ENCODE assay signal across 19 cellular contexts in genomic region chr17:56230660-56231059, GRCh38.
A peak's percentile ranks its signal among the peaks of the same experiment; 100 is the strongest.
DNase-seq lines count a peak whose midpoint lies in the region; ATAC-seq and TF ChIP-seq lines count a peak whose summit lies in the region.
"Had no signal": no experiment of that assay in that cellular context is flagged by ENCODE, and none has a peak within 500 bp of the region (broad histone marks: within the 10 kb centered on the region; RNA-seq: fewer than 3 reads in every experiment).

No MANE protein-coding gene starts in this region.

- H3K4me1 ChIP-seq in GM23248 (ENCODE audit: insufficient read depth) (peaks cover 18% of the 10 kb centered on the region), hepatocyte (ENCODE audit: insufficient read depth) (peaks cover 3% of the 10 kb centered on the region)
- H3K4me1 ChIP-seq: upper lobe of left lung had no signal

- H3K9me3 ChIP-seq in GM23248 (ENCODE audit: low read depth) = no peaks in the 10 kb centered on the region
- H3K9me3 ChIP-seq in hepatocyte (ENCODE audit: low read depth) = no peaks in the 10 kb centered on the region
- H3K9me3 ChIP-seq: upper lobe of left lung had no signal

- H3K4me3 ChIP-seq in AG10803 (ENCODE audit: low read length) (no peak overlapping the region), GM23248 (peak overlapping the region; percentile 46), astrocyte of the cerebellum (ENCODE audit: low read depth, low read length) (no peak overlapping the region), hepatocyte (no peak overlapping the region)
- H3K4me3 ChIP-seq: GM12878, heart right ventricle, skin epidermis, upper lobe of left lung had no signal

- H3K36me3 ChIP-seq in GM23248 (ENCODE audit: low read depth) (no peaks in the 10 kb centered on the region), hepatocyte (replicated peaks; ENCODE audit: insufficient read depth, low read depth) (no peaks in the 10 kb centered on the region)
- H3K36me3 ChIP-seq: heart right ventricle, upper lobe of left lung had no signal

- H3F3A ChIP-seq in GM23248 (ENCODE audit: insufficient read depth) = peaks cover 8% of the 10 kb centered on the region; the same call in 1 of the 2 replicates

- H2AFZ ChIP-seq in GM23248 = peak overlapping the region; percentile 82
- H2AFZ ChIP-seq in hepatocyte = no peak overlapping the region

- H3K79me2 ChIP-seq in GM23248 (ENCODE audit: insufficient read depth) = no peaks in the 10 kb centered on the region
- H3K79me2 ChIP-seq in hepatocyte = no peaks in the 10 kb centered on the region

- in situ Hi-C loops in GM23248 (cut with MboI) (no loop called here), astrocyte of the cerebellum (cut with HindIII; ENCODE audit: low sequenced_read_pairs) (no loop called here)

- DNase-seq in AG10803 (ENCODE audit: low read depth) = peak; percentile 83
- peak; percentile 57 for DNase-seq in GM23248
- DNase-seq in astrocyte of the cerebellum (ENCODE audit: low read depth) = peak; percentile 24
- peak; percentile 9 for DNase-seq in hepatocyte (ENCODE audit: low spot score)
- no peak for DNase-seq in ureter (ENCODE audit: low spot score)
- no peak for DNase-seq in activated gamma-delta T cell treated with Interleukin-2 at 50 U/mL for 16 hours
- no peak for DNase-seq in NCI-H1105 (lab: John Stamatoyannopoulos, UW)
- DNase-seq: activated naive CD8-positive, alpha-beta T cell treated with anti-CD3 and anti-CD28 coated beads, Interleukin-2, amount 10 ng/mL, durations not matched to agents 7 days and 5 days; activated T-cell treated with anti-CD3 and anti-CD28 coated beads for 4 hours; DMS53; heart right ventricle; NCI-H2029 treated with DMSO at 0.1 percent for 48 hours; NCI-H69; upper lobe of left lung had no signal

- H3K4me2 ChIP-seq in GM23248 (ENCODE audit: unreplicated experiment) (peak overlapping the region; percentile 71), hepatocyte (no peak overlapping the region)
- H3K4me2 ChIP-seq: KMS-11 had no signal

- H3K9ac ChIP-seq in GM23248 = no peak overlapping the region
- H3K9ac ChIP-seq: KMS-11 had no signal

- 14 to 15% methylated on average over 4 of the region's 4 CpGs for WGBS in GM23248 (ENCODE audit: low coverage in 1 of 2, low lambda C conversion rate in 2 of 2, missing lambda C conversion rate in 2 of 2), 2 experiments
- WGBS in hepatocyte (ENCODE audit: low lambda C conversion rate, missing lambda C conversion rate) = 75% methylated on average over 4 of the region's 4 CpGs

- ATAC-seq in HG03439 (IDR thresholded peaks at IDR 0.05; ENCODE audit: unreplicated experiment) = no peak
- ATAC-seq: GM12878; stimulated activated memory B cell treated with anti-CD40 and anti-IgM and Interleukin-4, amounts not matched to agents 10 μg/mL and 1 μg/mL and 100 μg/mL, for 72 hours had no signal

- H3K27ac ChIP-seq in GM23248 = peak overlapping the region; percentile 14
- peak overlapping the region; percentile 44 for H3K27ac ChIP-seq in hepatocyte
- H3K27ac ChIP-seq: heart right ventricle, KMS-11, skin epidermis, upper lobe of left lung had no signal

- H3K9me2 ChIP-seq in GM23248 (ENCODE audit: insufficient read depth) = no peaks in the 10 kb centered on the region
- H3K9me2 ChIP-seq in hepatocyte (replicated peaks; ENCODE audit: insufficient read depth) = no peaks in the 10 kb centered on the region

- H3K27me3 ChIP-seq in GM23248 (replicated peaks; ENCODE audit: insufficient read depth) = no peaks in the 10 kb centered on the region
- no peaks in the 10 kb centered on the region for H3K27me3 ChIP-seq in hepatocyte
- H3K27me3 ChIP-seq: heart right ventricle, upper lobe of left lung had no signal

- no peaks in the 10 kb centered on the region for H4K20me1 ChIP-seq in GM23248 (ENCODE audit: insufficient read depth)
- H4K20me1 ChIP-seq in hepatocyte (ENCODE audit: insufficient read depth, poor library complexity, severe bottlenecking) = no peaks in the 10 kb centered on the region

- TF ChIP-seq CTCF in AG10803 (conservative IDR thresholded peaks at IDR 0.05; ENCODE audit: low read length) = no peak
- no peak for TF ChIP-seq CTCF in astrocyte of the cerebellum (IDR thresholded peaks at IDR 0.05; ENCODE audit: low read depth, low read length, missing control alignments)
- no peak for TF ChIP-seq CTCF in hepatocyte (IDR thresholded peaks at IDR 0.05; ENCODE audit: poor library complexity)

Comparison
In these comparisons a context has a peak if more than half of its experiments do, and no peak if none do; other contexts are left out.
1. DNase-seq: peak in AG10803 (single experiment), GM23248 (single experiment), astrocyte of the cerebellum (single experiment) and hepatocyte (single experiment); none in ureter (single experiment), activated gamma-delta T cell treated with Interleukin-2 at 50 U/mL for 16 hours (single experiment) and NCI-H1105 (single experiment).